1 cellular context compared by ENCODE assay signal in genomic region chr17:38800237-38800760, GRCh38.
A peak's percentile ranks its signal among the peaks of the same experiment; 100 is the strongest.
TF ChIP-seq lines count a peak whose summit lies in the region.

No MANE protein-coding gene starts in this region.

TF ChIP-seq in HepG2, 621 proteins besides CTCF, POLR2A, EP300 and RAD21 (continued from another document):
- no peak for TF ChIP-seq FOXA1 (IDR thresholded peaks at IDR 0.05)
- 0 out of 2 replicates have a peak, but pooled peaks have one; percentile 3 for TF ChIP-seq FOXA1 (CRISPR knock-in tag; IDR thresholded peaks at IDR 0.05)
- TF ChIP-seq NR2F6 (IDR thresholded peaks at IDR 0.05): peak; percentile 66; the same call in 1 of the 2 replicates
- TF ChIP-seq NR2F6 (CRISPR knock-in tag; IDR thresholded peaks at IDR 0.05): no peak
- TF ChIP-seq ZNF33A (CRISPR knock-in tag; IDR thresholded peaks at IDR 0.05; ENCODE audit: borderline replicate concordance): peak; percentile 87; the same call in 1 of the 2 replicates
- peak; percentile 69; the same call in 1 of the 2 replicates for TF ChIP-seq AHDC1 (CRISPR knock-in tag; IDR thresholded peaks at IDR 0.05; ENCODE audit: borderline replicate concordance)
- 0 out of 2 replicates have a peak, but pooled peaks have one; percentile 73 for TF ChIP-seq TP53 (CRISPR knock-in tag; conservative IDR thresholded peaks at IDR 0.05)
- no peak for TF ChIP-seq KDM3A (CRISPR knock-in tag; IDR thresholded peaks at IDR 0.05; ENCODE audit: low read depth)
- TF ChIP-seq, protein P1, sequence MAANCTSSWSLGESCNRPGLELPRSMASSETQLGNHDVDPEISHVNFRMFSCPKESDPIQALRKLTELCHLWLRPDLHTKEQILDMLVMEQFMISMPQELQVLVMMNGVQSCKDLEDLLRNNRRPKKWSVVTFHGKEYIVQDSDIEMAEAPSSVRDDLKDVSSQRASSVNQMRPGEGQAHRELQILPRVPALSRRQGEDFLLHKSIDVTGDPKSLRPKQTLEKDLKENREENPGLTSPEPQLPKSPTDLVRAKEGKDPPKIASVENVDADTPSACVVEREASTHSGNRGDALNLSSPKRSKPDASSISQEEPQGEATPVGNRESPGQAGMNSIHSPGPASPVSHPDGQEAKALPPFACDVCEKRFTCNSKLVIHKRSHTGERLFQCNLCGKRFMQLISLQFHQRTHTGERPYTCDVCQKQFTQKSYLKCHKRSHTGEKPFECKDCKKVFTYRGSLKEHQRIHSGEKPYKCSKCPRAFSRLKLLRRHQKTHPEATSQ (CRISPR knock-in tag; IDR thresholded peaks at IDR 0.05; ENCODE audit: borderline replicate concordance): 0 out of 2 replicates have a peak, but pooled peaks have one; percentile 10
- TF ChIP-seq TGIF2 (CRISPR knock-in tag; IDR thresholded peaks at IDR 0.05): no peak
- peak; percentile 17; the same call in 1 of the 2 replicates for TF ChIP-seq KLF11 (CRISPR knock-in tag; IDR thresholded peaks at IDR 0.05)
- TF ChIP-seq, protein P2, sequence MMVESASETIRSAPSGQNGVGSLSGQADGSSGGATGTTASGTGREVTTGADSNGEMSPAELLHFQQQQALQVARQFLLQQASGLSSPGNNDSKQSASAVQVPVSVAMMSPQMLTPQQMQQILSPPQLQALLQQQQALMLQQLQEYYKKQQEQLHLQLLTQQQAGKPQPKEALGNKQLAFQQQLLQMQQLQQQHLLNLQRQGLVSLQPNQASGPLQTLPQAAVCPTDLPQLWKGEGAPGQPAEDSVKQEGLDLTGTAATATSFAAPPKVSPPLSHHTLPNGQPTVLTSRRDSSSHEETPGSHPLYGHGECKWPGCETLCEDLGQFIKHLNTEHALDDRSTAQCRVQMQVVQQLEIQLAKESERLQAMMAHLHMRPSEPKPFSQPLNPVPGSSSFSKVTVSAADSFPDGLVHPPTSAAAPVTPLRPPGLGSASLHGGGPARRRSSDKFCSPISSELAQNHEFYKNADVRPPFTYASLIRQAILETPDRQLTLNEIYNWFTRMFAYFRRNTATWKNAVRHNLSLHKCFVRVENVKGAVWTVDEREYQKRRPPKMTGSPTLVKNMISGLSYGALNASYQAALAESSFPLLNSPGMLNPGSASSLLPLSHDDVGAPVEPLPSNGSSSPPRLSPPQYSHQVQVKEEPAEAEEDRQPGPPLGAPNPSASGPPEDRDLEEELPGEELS (CRISPR knock-in tag; IDR thresholded peaks at IDR 0.05): 0 out of 2 replicates have a peak, but pooled peaks have one; percentile 28
- TF ChIP-seq, protein P3, sequence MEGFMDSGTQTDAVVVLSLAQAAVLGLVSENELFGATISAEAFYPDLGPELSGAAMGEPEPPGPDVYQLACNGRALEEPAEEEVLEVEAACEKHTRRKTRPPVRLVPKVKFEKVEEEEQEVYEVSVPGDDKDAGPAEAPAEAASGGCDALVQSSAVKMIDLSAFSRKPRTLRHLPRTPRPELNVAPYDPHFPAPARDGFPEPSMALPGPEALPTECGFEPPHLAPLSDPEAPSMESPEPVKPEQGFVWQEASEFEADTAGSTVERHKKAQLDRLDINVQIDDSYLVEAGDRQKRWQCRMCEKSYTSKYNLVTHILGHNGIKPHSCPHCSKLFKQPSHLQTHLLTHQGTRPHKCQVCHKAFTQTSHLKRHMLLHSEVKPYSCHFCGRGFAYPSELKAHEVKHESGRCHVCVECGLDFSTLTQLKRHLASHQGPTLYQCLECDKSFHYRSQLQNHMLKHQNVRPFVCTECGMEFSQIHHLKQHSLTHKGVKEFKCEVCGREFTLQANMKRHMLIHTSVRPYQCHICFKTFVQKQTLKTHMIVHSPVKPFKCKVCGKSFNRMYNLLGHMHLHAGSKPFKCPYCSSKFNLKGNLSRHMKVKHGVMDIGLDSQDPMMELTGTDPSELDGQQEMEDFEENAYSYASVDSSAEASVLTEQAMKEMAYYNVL (CRISPR knock-in tag; IDR thresholded peaks at IDR 0.05; ENCODE audit: borderline replicate concordance): no peak
- peak; percentile 10; the same call in 1 of the 2 replicates for TF ChIP-seq ZFP90 (CRISPR knock-in tag; IDR thresholded peaks at IDR 0.05; ENCODE audit: borderline replicate concordance)
- TF ChIP-seq, protein P4, sequence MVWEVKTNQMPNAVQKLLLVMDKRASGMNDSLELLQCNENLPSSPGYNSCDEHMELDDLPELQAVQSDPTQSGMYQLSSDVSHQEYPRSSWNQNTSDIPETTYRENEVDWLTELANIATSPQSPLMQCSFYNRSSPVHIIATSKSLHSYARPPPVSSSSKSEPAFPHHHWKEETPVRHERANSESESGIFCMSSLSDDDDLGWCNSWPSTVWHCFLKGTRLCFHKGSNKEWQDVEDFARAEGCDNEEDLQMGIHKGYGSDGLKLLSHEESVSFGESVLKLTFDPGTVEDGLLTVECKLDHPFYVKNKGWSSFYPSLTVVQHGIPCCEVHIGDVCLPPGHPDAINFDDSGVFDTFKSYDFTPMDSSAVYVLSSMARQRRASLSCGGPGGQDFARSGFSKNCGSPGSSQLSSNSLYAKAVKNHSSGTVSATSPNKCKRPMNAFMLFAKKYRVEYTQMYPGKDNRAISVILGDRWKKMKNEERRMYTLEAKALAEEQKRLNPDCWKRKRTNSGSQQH (CRISPR knock-in tag; IDR thresholded peaks at IDR 0.05; ENCODE audit: low read depth): peak; percentile 17
- 0 out of 2 replicates have a peak, but pooled peaks have one; percentile 9 for TF ChIP-seq ZNF441 (CRISPR knock-in tag; IDR thresholded peaks at IDR 0.05; ENCODE audit: borderline replicate concordance)
- peak; percentile 63; the same call in 1 of the 2 replicates for TF ChIP-seq KDM5A (IDR thresholded peaks at IDR 0.05; ENCODE audit: borderline replicate concordance, low read length)
- no peak; the same call in 1 of the 2 replicates for TF ChIP-seq DMAP1 (CRISPR knock-in tag; IDR thresholded peaks at IDR 0.05)
- 0 out of 2 replicates have a peak, but pooled peaks have one; percentile 4 for TF ChIP-seq REL (CRISPR knock-in tag; conservative IDR thresholded peaks at IDR 0.05)
- TF ChIP-seq ZSCAN9 (CRISPR knock-in tag; IDR thresholded peaks at IDR 0.05; ENCODE audit: borderline replicate concordance): 0 out of 2 replicates have a peak, but pooled peaks have one; percentile 2
- no peak for TF ChIP-seq NFIB (CRISPR knock-in tag; IDR thresholded peaks at IDR 0.05; ENCODE audit: borderline replicate concordance)
- peak; percentile 28 for TF ChIP-seq ZNF781 (CRISPR knock-in tag; IDR thresholded peaks at IDR 0.05; ENCODE audit: borderline replicate concordance, not compliant biosample characterization)
- peak; percentile 80 for TF ChIP-seq POLR2AphosphoS5 (IDR thresholded peaks at IDR 0.05; ENCODE audit: low read depth, low read length)
- no peak for TF ChIP-seq SOX13 (IDR thresholded peaks at IDR 0.05)
- TF ChIP-seq SOX13 (CRISPR knock-in tag; conservative IDR thresholded peaks at IDR 0.05 in 1 of 2, IDR thresholded peaks at IDR 0.05 in 1 of 2): peak in 1 of 2 experiments; percentile 72; a peak in 1 of 4 replicates
- no peak for TF ChIP-seq GLI4 (CRISPR knock-in tag; IDR thresholded peaks at IDR 0.05; ENCODE audit: borderline replicate concordance)
- TF ChIP-seq REST (IDR thresholded peaks at IDR 0.05; ENCODE audit: borderline replicate concordance in 1 of 2, low read depth in 1 of 2, low read length in 2 of 2): no peak
- TF ChIP-seq NKX3-1 (CRISPR knock-in tag; IDR thresholded peaks at IDR 0.05): peak; percentile 17; the same call in 1 of the 2 replicates
- peak; percentile 48; the same call in 1 of the 2 replicates for TF ChIP-seq ZFP62 (CRISPR knock-in tag; IDR thresholded peaks at IDR 0.05)
- TF ChIP-seq ZHX2 (IDR thresholded peaks at IDR 0.05; ENCODE audit: low read depth): no peak
- 0 out of 2 replicates have a peak, but pooled peaks have one; percentile 9 for TF ChIP-seq ZHX2 (CRISPR knock-in tag; IDR thresholded peaks at IDR 0.05; ENCODE audit: borderline replicate concordance)
- no peak for TF ChIP-seq RNF2 (conservative IDR thresholded peaks at IDR 0.05; ENCODE audit: low read depth)
- no peak for TF ChIP-seq SRSF1 (optimal IDR thresholded peaks at IDR 0.05; ENCODE audit: low read depth, low read length)
- TF ChIP-seq ZNF816 (CRISPR knock-in tag; IDR thresholded peaks at IDR 0.05; ENCODE audit: borderline replicate concordance): peak; percentile 63; the same call in 1 of the 2 replicates
- no peak for TF ChIP-seq PHF8 (CRISPR knock-in tag; IDR thresholded peaks at IDR 0.05)
